Comparison of ENCODE assay signal across 16 cellular contexts in genomic region chr20:8524716-8525343, GRCh38.
"Had no signal": no experiment of that assay in that cellular context is flagged by ENCODE, and none has a peak within 500 bp of the region (broad histone marks: within the 10 kb centered on the region; RNA-seq: fewer than 3 reads in every experiment).

No MANE protein-coding gene starts in this region.

- H3K9me3 Mint-ChIP-seq: activated naive CD8-positive, alpha-beta T cell treated with anti-CD3 and anti-CD28 coated beads, Interleukin-2, amount 50 U/mL, for 24 hours; nephron progenitor cell; stimulated activated naive CD8-positive, alpha-beta T cell treated with anti-CD3 and anti-CD28 coated beads, Interleukin-15, Interleukin-2, amounts not matched to agents 100 ng/mL and 50 ng/mL, for 24 hours; T-helper 2 cell treated with Interferon-gamma antibody and Interleukin-4, amounts not matched to agents 5 μg/mL and 100 μg/mL, for 36 hours had no signal

- ATAC-seq: activated CD4-positive, alpha-beta T cell treated with anti-CD3 and anti-CD28 coated beads for 36 hours; activated CD8-positive, alpha-beta T cell treated with anti-CD3 and anti-CD28 coated beads, Interleukin-2, amount 10 ng/mL, durations not matched to agents 7 days and 5 days; activated naive CD8-positive, alpha-beta T cell treated with anti-CD3 and anti-CD28 coated beads, Interleukin-2, amount 50 U/mL, for 24 hours; heart left ventricle; left lung; pancreas had no signal

- H3K27me3 ChIP-seq: cardiac muscle cell, heart left ventricle, left lung, pancreas had no signal

- H3K27me3 Mint-ChIP-seq: activated CD4-positive, alpha-beta T cell treated with anti-CD3 and anti-CD28 coated beads for 36 hours; activated naive CD8-positive, alpha-beta T cell treated with anti-CD3 and anti-CD28 coated beads, Interleukin-2, amount 50 U/mL, for 24 hours; stimulated activated naive CD8-positive, alpha-beta T cell treated with anti-CD3 and anti-CD28 coated beads, Interleukin-15, Interleukin-2, amounts not matched to agents 100 ng/mL and 50 ng/mL, for 24 hours had no signal

- H3K4me3 Mint-ChIP-seq: activated CD4-positive, alpha-beta T cell treated with anti-CD3 and anti-CD28 coated beads for 36 hours; activated CD8-positive, alpha-beta T cell treated with anti-CD3 and anti-CD28 coated beads, Interleukin-2, amount 10 ng/mL, durations not matched to agents 7 days and 5 days; activated naive CD8-positive, alpha-beta T cell treated with anti-CD3 and anti-CD28 coated beads, Interleukin-2, amount 50 U/mL, for 24 hours; nephron progenitor cell; stimulated activated naive CD8-positive, alpha-beta T cell treated with anti-CD3 and anti-CD28 coated beads, Interleukin-15, Interleukin-2, amounts not matched to agents 100 ng/mL and 50 ng/mL, for 24 hours; T-helper 2 cell treated with Interferon-gamma antibody and Interleukin-4, amounts not matched to agents 5 μg/mL and 100 μg/mL, for 36 hours had no signal

- H3K4me3 ChIP-seq: cardiac muscle cell, heart left ventricle, left lung, pancreas, thoracic aorta had no signal

- H3K4me1 ChIP-seq: left lung had no signal

- DNase-seq: activated CD4-positive, alpha-beta T cell treated with anti-CD3 and anti-CD28 coated beads for 36 hours; activated CD8-positive, alpha-beta memory T cell treated with anti-CD3 and anti-CD28 coated beads, Interleukin-2, amount 50 U/mL, for 48 hours; activated CD8-positive, alpha-beta T cell treated with anti-CD3 and anti-CD28 coated beads, Interleukin-2, amount 10 ng/mL, durations not matched to agents 7 days and 5 days; activated naive CD4-positive, alpha-beta T cell treated with Interleukin-2 at 50 U/mL for 16 hours; activated naive CD8-positive, alpha-beta T cell treated with anti-CD3 and anti-CD28 coated beads, Interleukin-2, amount 50 U/mL, for 24 hours; foreskin melanocyte; heart left ventricle; left lung; mesenchymal stem cell; nephron progenitor cell; pancreas; stimulated activated CD4-positive, alpha-beta T cell treated with anti-CD3 and anti-CD28 coated beads, Interleukin-4, amount 100 ng/mL, for 1 hour had no signal

- H3K27ac Mint-ChIP-seq: activated CD4-positive, alpha-beta T cell treated with anti-CD3 and anti-CD28 coated beads for 36 hours; activated CD8-positive, alpha-beta T cell treated with anti-CD3 and anti-CD28 coated beads, Interleukin-2, amount 10 ng/mL, durations not matched to agents 7 days and 5 days; activated naive CD8-positive, alpha-beta T cell treated with anti-CD3 and anti-CD28 coated beads, Interleukin-2, amount 50 U/mL, for 24 hours; nephron progenitor cell; stimulated activated naive CD8-positive, alpha-beta T cell treated with anti-CD3 and anti-CD28 coated beads, Interleukin-15, Interleukin-2, amounts not matched to agents 100 ng/mL and 50 ng/mL, for 24 hours; T-helper 2 cell treated with Interferon-gamma antibody and Interleukin-4, amounts not matched to agents 5 μg/mL and 100 μg/mL, for 36 hours had no signal

- H3K36me3 ChIP-seq: cardiac muscle cell, heart left ventricle, left lung, pancreas, thoracic aorta had no signal

- H3K4me1 Mint-ChIP-seq: activated CD4-positive, alpha-beta T cell treated with anti-CD3 and anti-CD28 coated beads for 36 hours had no signal

- H3K9me3 ChIP-seq: heart left ventricle, left lung, pancreas, thoracic aorta had no signal

- H3K27ac ChIP-seq: cardiac muscle cell, heart left ventricle, left lung, pancreas, thoracic aorta had no signal
